Comparison of ENCODE assay signal across 25 cellular contexts in the genomic region with DNA sequence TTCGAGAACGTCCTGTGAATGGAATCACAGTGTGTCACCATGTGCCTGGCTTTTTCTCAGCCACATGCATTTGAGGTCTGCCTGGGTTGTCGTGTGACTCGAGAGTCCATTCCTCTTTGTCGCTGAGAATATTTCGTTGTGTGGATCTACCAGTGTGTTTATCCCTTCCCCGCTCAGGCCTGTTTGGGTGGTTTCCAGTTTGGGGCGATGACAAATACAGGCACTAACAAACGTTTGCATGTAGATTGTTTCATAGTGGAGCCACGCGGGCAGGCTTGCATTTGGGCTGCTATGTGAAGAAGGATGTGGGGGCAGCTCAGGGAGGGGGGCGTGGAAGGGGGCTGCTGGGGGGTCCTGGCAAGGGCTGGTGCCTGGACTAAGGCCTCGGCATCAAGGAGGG. TPM values are rescaled to one million over a fixed set of nuclear protein-coding genes. Genes with fewer than 3 reads are reported as not detected.
DNase-seq lines count a peak whose midpoint lies in the region; ATAC-seq, FAIRE-seq and TF ChIP-seq lines count a peak whose summit lies in the region.
"Had no signal": no experiment of that assay in that cellular context is flagged by ENCODE, and none has a peak within 500 bp of the region (broad histone marks: within the 10 kb centered on the region; RNA-seq: fewer than 3 reads in every experiment).

No MANE protein-coding gene starts in this region.

- no peak overlapping the region for H4K91ac ChIP-seq in H1 (replicated peaks; ENCODE audit: insufficient read length, low read length)

- H2BK12ac ChIP-seq in H1 (ENCODE audit: low read depth, low read length) = no peak overlapping the region

- FAIRE-seq in H1 (lab: Jason Lieb, UNC) = no peak
- FAIRE-seq: H54, keratinocyte had no signal

- no peaks in the 10 kb centered on the region for H4K20me1 ChIP-seq in H1 (replicated peaks in 1 of 2; ENCODE audit: control insufficient read depth in 1 of 2, insufficient read depth in 2 of 2, low read length in 2 of 2)

- H3K36me3 Mint-ChIP-seq in CD8-positive, alpha-beta T cell = peaks cover 6% of the 10 kb centered on the region
- H3K36me3 Mint-ChIP-seq in natural killer cell treated with Interleukin-12 subunit alpha and Interleukin-12 subunit beta and Interleukin-15 and Interleukin-18, amount 100 ng/mL, for 72 hours = no peaks in the 10 kb centered on the region

- no peak for TF ChIP-seq RAD21 in H1 (IDR thresholded peaks at IDR 0.05 in 1 of 2, conservative IDR thresholded peaks at IDR 0.05 in 1 of 2; ENCODE audit: low read depth in 2 of 2, low read length in 2 of 2)

- H3K4me1 ChIP-seq in CD8-positive, alpha-beta T cell (ENCODE audit: insufficient read depth, low read length) = peaks cover 67% of the 10 kb centered on the region
- H3K4me1 ChIP-seq in H1 (replicated peaks in 1 of 4; ENCODE audit: control insufficient read depth in 3 of 4, insufficient read depth in 4 of 4, low read length in 3 of 4) = no peaks in the 10 kb centered on the region
- H3K4me1 ChIP-seq: breast epithelium, foreskin keratinocyte had no signal

- H4K5ac ChIP-seq in H1 (ENCODE audit: insufficient read length, low read depth, low read length) = no peak overlapping the region

- no peaks in the 10 kb centered on the region for H3K23me2 ChIP-seq in H1 (ENCODE audit: low read depth, low read length)

- H4K8ac ChIP-seq in H1 (ENCODE audit: extremely low read depth, insufficient read depth, low read length) = no peak overlapping the region; the same call in 1 of the 2 replicates

- H2AK5ac ChIP-seq in H1 (ENCODE audit: low read depth, low read length) = no peak overlapping the region

- H3K27me3 Mint-ChIP-seq in CD8-positive, alpha-beta T cell (ENCODE audit: low read depth) = no peaks in the 10 kb centered on the region
- no peaks in the 10 kb centered on the region for H3K27me3 Mint-ChIP-seq in natural killer cell treated with Interleukin-12 subunit alpha and Interleukin-12 subunit beta and Interleukin-15 and Interleukin-18, amount 100 ng/mL, for 72 hours
- H3K27me3 Mint-ChIP-seq: B cell had no signal

- H3K4ac ChIP-seq in H1 (replicated peaks; ENCODE audit: insufficient read length, low read depth, low read length) = no peak overlapping the region

- WGBS in H1 (ENCODE audit: extremely low coverage in 1 of 2, insufficient coverage in 1 of 2, insufficient read length in 1 of 2, insufficient replicate concordance in 2 of 2, low coverage in 1 of 2, low lambda C conversion rate in 2 of 2, missing lambda C conversion rate in 1 of 2), 2 experiments = 89% methylated on average over 11 of the region's 13 CpGs; no CpG with 5 or more reads in 1 of the 2 experiments

- H3K9me3 ChIP-seq in CD8-positive, alpha-beta T cell (ENCODE audit: low read length) = no peaks in the 10 kb centered on the region
- H3K9me3 ChIP-seq in H1 (ENCODE audit: insufficient read depth in 2 of 2, low read depth in 1 of 2, low read length in 1 of 2) = no peaks in the 10 kb centered on the region
- H3K9me3 ChIP-seq: breast epithelium had no signal

- no peak overlapping the region for H3K18ac ChIP-seq in H1 (ENCODE audit: extremely low read depth, low read length)

- H3K4me2 ChIP-seq in H1 (ENCODE audit: insufficient read depth in 1 of 2, low read depth in 2 of 2, low read length in 2 of 2) = no peak overlapping the region

- H3K79me1 ChIP-seq in H1 (ENCODE audit: low read depth, low read length) = no peaks in the 10 kb centered on the region

- no peak overlapping the region for H3K56ac ChIP-seq in H1 (replicated peaks; ENCODE audit: insufficient read length, low read depth, low read length)

- no peak overlapping the region for H2BK20ac ChIP-seq in H1 (ENCODE audit: low read length)

- no peak overlapping the region for H2BK15ac ChIP-seq in H1 (ENCODE audit: low read length)

- CTCF ChIA-PET in CD8-positive, alpha-beta T cell (lab: Charles Lee) = interaction anchor here (0.5 kb wide), 1 partner anchor 65 kb away, joined by 3 read pairs; no protein-coding TSS in a partner anchor
- CTCF ChIA-PET in H1 (lab: Charles Lee; ENCODE audit: partially characterized antibody) = no interaction called here

- peak overlapping the region; percentile 84 for H3K27ac Mint-ChIP-seq in CD8-positive, alpha-beta T cell
- peak overlapping the region; percentile 98 to 100 for H3K27ac Mint-ChIP-seq in natural killer cell treated with Interleukin-12 subunit alpha and Interleukin-12 subunit beta and Interleukin-15 and Interleukin-18, amount 100 ng/mL, for 72 hours
- H3K27ac Mint-ChIP-seq: B cell had no signal

- H3K4me1 Mint-ChIP-seq in CD8-positive, alpha-beta T cell (ENCODE audit: low read depth) = peaks cover 75% of the 10 kb centered on the region
- H3K4me1 Mint-ChIP-seq in natural killer cell treated with Interleukin-12 subunit alpha and Interleukin-12 subunit beta and Interleukin-15 and Interleukin-18, amount 100 ng/mL, for 72 hours (ENCODE audit: low read depth in 2 of 2) = peaks cover 66 to 83% of the 10 kb centered on the region in 2 donors

- POLR2A ChIA-PET in CD8-positive, alpha-beta T cell (lab: Charles Lee) = no interaction called here
- POLR2A ChIA-PET in H1 (lab: Charles Lee; ENCODE audit: partially characterized antibody) = no interaction called here

- no peak overlapping the region for H3K23ac ChIP-seq in H1 (ENCODE audit: insufficient read length)

- DNase-seq in CD8-positive, alpha-beta T cell = no peak
- peak; percentile 15 for DNase-seq in M059J (ENCODE audit: low read depth)
- no peak for DNase-seq in H1 (ENCODE audit: low read depth in 1 of 2, low spot score in 2 of 2)
- no peak for DNase-seq in natural killer cell treated with Interleukin-12 subunit alpha and Interleukin-12 subunit beta and Interleukin-15 and Interleukin-18, amount 100 ng/mL, for 72 hours (ENCODE audit: low spot score)
- DNase-seq in NCI-H146 treated with DMSO at 0.1 percent for 48 hours (lab: John Stamatoyannopoulos, UW; ENCODE audit: unreplicated experiment) = no peak
- DNase-seq in left ventricle myocardium superior = no peak
- DNase-seq: activated CD4-positive, alpha-beta T cell treated with anti-CD3 and anti-CD28 coated beads, Interleukin-2, amount 50 U/mL, for 1 hour; activated T-cell treated with anti-CD3 and anti-CD28 coated beads, Interleukin-2, amount 50 U/mL, for 4 hours; cortex of kidney; foreskin keratinocyte; hippocampal formation; Karpas-422; mammary epithelial cell; NCI-H1092; NCI-H2029; PC-3; SHP77; stimulated activated CD4-positive, alpha-beta T cell treated with anti-CD3 and anti-CD28 coated beads, Interleukin-1b, Interleukin-23, amount 100 ng/mL, for 48 hours; stimulated activated naive CD8-positive, alpha-beta T cell treated with anti-CD3 and anti-CD28 coated beads, Interleukin-15, Interleukin-2, amounts not matched to agents 100 U/mL and 50 U/mL, for 24 hours had no signal

- TF ChIP-seq POLR2A in H1 (IDR thresholded peaks at IDR 0.05; ENCODE audit: control extremely low read depth in 1 of 2, low read depth in 2 of 2, low read length in 2 of 2) = no peak

- no peak overlapping the region for H2BK5ac ChIP-seq in H1 (ENCODE audit: low read depth, low read length)

- no peaks in the 10 kb centered on the region for H3K36me3 ChIP-seq in CD8-positive, alpha-beta T cell (ENCODE audit: insufficient read depth, low read length)
- no peaks in the 10 kb centered on the region for H3K36me3 ChIP-seq in H1 (ENCODE audit: control insufficient read depth in 2 of 4, insufficient read depth in 4 of 4, low read length in 3 of 4)
- H3K36me3 ChIP-seq: breast epithelium had no signal

- no peak overlapping the region for H3K27ac ChIP-seq in CD8-positive, alpha-beta T cell (ENCODE audit: low read depth, low read length)
- no peak overlapping the region for H3K27ac ChIP-seq in H1 (ENCODE audit: low read depth, low read length)
- H3K27ac ChIP-seq: breast epithelium, foreskin keratinocyte had no signal

- no peaks in the 10 kb centered on the region for H3K27me3 ChIP-seq in CD8-positive, alpha-beta T cell (ENCODE audit: insufficient read depth, low read length)
- H3K27me3 ChIP-seq in H1 (replicated peaks in 1 of 4; ENCODE audit: control insufficient read depth in 3 of 4, extremely low read depth in 1 of 4, insufficient read depth in 3 of 4, low read length in 3 of 4) = no peaks in the 10 kb centered on the region
- H3K27me3 ChIP-seq: breast epithelium, foreskin keratinocyte had no signal

- no peak overlapping the region for H3K4me3 Mint-ChIP-seq in CD8-positive, alpha-beta T cell
- peak overlapping the region; percentile 88 for H3K4me3 Mint-ChIP-seq in natural killer cell treated with Interleukin-12 subunit alpha and Interleukin-12 subunit beta and Interleukin-15 and Interleukin-18, amount 100 ng/mL, for 72 hours
- H3K4me3 Mint-ChIP-seq: activated T-cell treated with anti-CD3 and anti-CD28 coated beads, Interleukin-2, amount 50 U/mL, for 4 hours; B cell had no signal

- H2BK120ac ChIP-seq in H1 (replicated peaks; ENCODE audit: low read depth, low read length) = no peak overlapping the region

- H3K4me3 ChIP-seq in CD8-positive, alpha-beta T cell (ENCODE audit: low read depth, low read length) = no peak overlapping the region
- no peak overlapping the region for H3K4me3 ChIP-seq in H1 (ENCODE audit: extremely low read depth in 1 of 4, insufficient read depth in 2 of 4, low read depth in 3 of 4, low read length in 4 of 4)
- H3K4me3 ChIP-seq: breast epithelium had no signal

- no peak overlapping the region for H2AFZ ChIP-seq in H1 (ENCODE audit: low read length)

- H3K9me3 Mint-ChIP-seq in CD8-positive, alpha-beta T cell = no peaks in the 10 kb centered on the region
- H3K9me3 Mint-ChIP-seq in natural killer cell treated with Interleukin-12 subunit alpha and Interleukin-12 subunit beta and Interleukin-15 and Interleukin-18, amount 100 ng/mL, for 72 hours = peaks cover 9% of the 10 kb centered on the region
- H3K9me3 Mint-ChIP-seq: activated T-cell treated with anti-CD3 and anti-CD28 coated beads, Interleukin-2, amount 50 U/mL, for 4 hours had no signal

- ATAC-seq in CD8-positive, alpha-beta T cell = no peak
- ATAC-seq in natural killer cell treated with Interleukin-12 subunit alpha and Interleukin-12 subunit beta and Interleukin-15 and Interleukin-18, amount 100 ng/mL, for 72 hours = peak in 1 of 2 donors; percentile 43
- ATAC-seq in HG02840 (IDR thresholded peaks at IDR 0.05; ENCODE audit: low FRiP score, unreplicated experiment) = no peak
- no peak for ATAC-seq in GM19455 (IDR thresholded peaks at IDR 0.05; ENCODE audit: unreplicated experiment)
- no peak for ATAC-seq in left ventricle myocardium superior
- ATAC-seq: foreskin keratinocyte; PC-3; stimulated activated naive CD8-positive, alpha-beta T cell treated with anti-CD3 and anti-CD28 coated beads, Interleukin-15, Interleukin-2, amounts not matched to agents 100 U/mL and 50 U/mL, for 24 hours had no signal

- no peak for TF ChIP-seq EP300 in H1 (IDR thresholded peaks at IDR 0.05; ENCODE audit: borderline replicate concordance in 1 of 2, low read depth in 2 of 2, low read length in 2 of 2)

- TF ChIP-seq CTCF in CD8-positive, alpha-beta T cell (IDR thresholded peaks at IDR 0.05) = no peak
- no peak for TF ChIP-seq CTCF in H1 (IDR thresholded peaks at IDR 0.05; ENCODE audit: control extremely low read depth in 1 of 3, insufficient read depth in 1 of 3, low read depth in 1 of 3, low read length in 3 of 3)

- H3K79me2 ChIP-seq in H1 (ENCODE audit: control insufficient read depth in 1 of 2, insufficient read depth in 2 of 2, low read length in 2 of 2) = no peaks in the 10 kb centered on the region

- no peak overlapping the region for H3K14ac ChIP-seq in H1 (ENCODE audit: insufficient read length)

- intact Hi-C loops in CD8-positive, alpha-beta T cell (cut with DNase I, micrococcal nuclease) = no loop called here
- intact Hi-C loops in left ventricle myocardium superior (cut with micrococcal nuclease) = no loop called here

- no peak overlapping the region for H3K9ac ChIP-seq in H1 (replicated peaks in 1 of 4; ENCODE audit: extremely low read depth in 1 of 4, low read depth in 3 of 4, low read length in 3 of 4)

RNA-seq across cellular contexts. Expression of gene RIN3, which starts 14.1 kb away (rescaled TPM):
- 10 to 100 TPM; 82.4 to 82.7 TPM for total RNA-seq in CD8-positive, alpha-beta T cell
- total RNA-seq in M059J (2014; rRNA removed; shearing (Covaris generic)) = 0.44 and 1.1 TPM in 2 replicates
- 1.5 and 1.9 TPM in 2 replicates for total RNA-seq in H1 (2021; fragmentation: NEBNext Ultra II Directional; extraction: Animal tissue kit (Norgen Biotek cat#: 25700))
- polyA plus RNA-seq in H1 (2011; rRNA removed) = 0.59 and 0.78 TPM in 2 replicates
- 0.40 TPM for polyA plus RNA-seq in H1 (2011; cell fraction: cytosol; rRNA removed)
- 1.1 TPM for polyA plus RNA-seq in H1 (2011; cell fraction: nucleus; rRNA removed)
- polyA plus RNA-seq in H1 (2012, experiment 1 of 2) = 1.1 to 2.2 TPM (median 1.5 TPM) in 4 replicates
- 1.4 TPM for polyA plus RNA-seq in H1 (2012, experiment 2 of 2)
- 1.7 TPM for polyA plus RNA-seq in H1 (2013, experiment 1 of 2)
- polyA plus RNA-seq in H1 (2013, experiment 2 of 2) = 1.4 TPM
- 1.3 and 1.4 TPM in 2 replicates for polyA minus RNA-seq in H1 (2011; rRNA and poly(A)+ RNA removed)
- polyA minus RNA-seq in H1 (2011; cell fraction: cytosol; rRNA and poly(A)+ RNA removed) = 1.1 TPM
- 3.5 TPM for polyA minus RNA-seq in H1 (2011; cell fraction: nucleus; rRNA and poly(A)+ RNA removed)
- 100 to 1,000 TPM; 151 to 202 TPM for total RNA-seq in natural killer cell treated with Interleukin-12 subunit alpha and Interleukin-12 subunit beta and Interleukin-15 and Interleukin-18, amount 100 ng/mL, for 72 hours
- 14.7 TPM for total RNA-seq in left ventricle myocardium superior
